8 cellular contexts compared by ENCODE assay signal in genomic region chr5:160159991-160160826, GRCh38.
DNase-seq lines count a peak whose midpoint lies in the region; ATAC-seq lines count a peak whose summit lies in the region.

No MANE protein-coding gene starts in this region.

- H3K9me3 ChIP-seq in ES-I3 (ENCODE audit: control insufficient read depth, insufficient read depth, low read length) (no peaks in the 10 kb centered on the region), HAP-1 (no peaks in the 10 kb centered on the region), iPS-20b (ENCODE audit: insufficient read depth, low read depth, low read length) (no peaks in the 10 kb centered on the region)

- H3K27ac ChIP-seq in iPS-20b (ENCODE audit: low read length), result peak overlapping the region; percentile 51

- H3K4me1 ChIP-seq in ES-I3 (ENCODE audit: insufficient read depth, low read length) (peaks cover 24% of the 10 kb centered on the region), HAP-1 (peaks cover 15% of the 10 kb centered on the region), iPS-20b (ENCODE audit: insufficient read depth, low read length) (peaks cover 17% of the 10 kb centered on the region; the same call in 1 of the 2 replicates)

- H3K9ac ChIP-seq in ES-I3 (ENCODE audit: low read depth, low read length) (peak overlapping the region; percentile 13), iPS-20b (ENCODE audit: low read depth, low read length) (peak overlapping the region; percentile 73; the same call in 1 of the 2 replicates)

- H3K4me3 ChIP-seq in HAP-1 (no peak overlapping the region), iPS-20b (ENCODE audit: low read length) (peak overlapping the region; percentile 31; the same call in 1 of the 2 replicates)

- no peaks in the 10 kb centered on the region for H3K27me3 ChIP-seq in HAP-1 (ENCODE audit: low read depth)
- no peaks in the 10 kb centered on the region for H3K27me3 ChIP-seq in iPS-20b (ENCODE audit: insufficient read depth, low read length)

- DNase-seq in HAP-1 (ENCODE audit: low spot score in 2 of 2) (peak; percentile 41 to 58), NCI-H2196 treated with DMSO at 0.1 percent for 48 hours (lab: John Stamatoyannopoulos, UW; ENCODE audit: unreplicated experiment) (peak; percentile 49), GOT3 (lab: John Stamatoyannopoulos, UW) (no peak), NCI-H1694 (lab: John Stamatoyannopoulos, UW) (no peak)
- DNase-seq in effector CD4-positive, alpha-beta T cell, result no peak

- no peak for ATAC-seq in GM19452 (IDR thresholded peaks at IDR 0.05; ENCODE audit: unreplicated experiment)

- in situ Hi-C loops in HAP-1 (cut with MboI; ENCODE audit: low sequenced_read_pairs), result no loop called here

- no peaks in the 10 kb centered on the region for H3K36me3 ChIP-seq in ES-I3 (ENCODE audit: insufficient read depth, low read length)
- no peaks in the 10 kb centered on the region for H3K36me3 ChIP-seq in HAP-1 (replicated peaks)
- H3K36me3 ChIP-seq in iPS-20b (ENCODE audit: insufficient read depth, low read depth, low read length), result no peaks in the 10 kb centered on the region

Comparison
In these comparisons a context has a peak if more than half of its experiments do, and no peak if none do; other contexts are left out.
1. DNase-seq: peak in HAP-1 (2 of 2) and NCI-H2196 treated with DMSO at 0.1 percent for 48 hours (single experiment); none in GOT3 (single experiment), effector CD4-positive, alpha-beta T cell (single experiment) and NCI-H1694 (single experiment).